1 cellular context compared by ENCODE assay signal in genomic region chr2:181462032-181462431, GRCh38.
TF ChIP-seq lines count a peak whose summit lies in the region.

No MANE protein-coding gene starts in this region.

TF ChIP-seq in IMR-90, 13 proteins besides CTCF, POLR2A, EP300 and RAD21 (continued from another document):
- TF ChIP-seq ELK1 (IDR thresholded peaks at IDR 0.05; ENCODE audit: borderline replicate concordance, low read depth, low read length) (no peak), MAFK (IDR thresholded peaks at IDR 0.05; ENCODE audit: low read depth, low read length) (no peak), USF2 (IDR thresholded peaks at IDR 0.05; ENCODE audit: low read depth, low read length) (no peak), FOS (IDR thresholded peaks at IDR 0.05; ENCODE audit: low read depth, low read length) (no peak), MAZ (IDR thresholded peaks at IDR 0.05; ENCODE audit: borderline replicate concordance, low read depth, low read length) (no peak), MXI1 (IDR thresholded peaks at IDR 0.05; ENCODE audit: borderline replicate concordance, low read depth, low read length) (no peak)
